In the genomic region with DNA sequence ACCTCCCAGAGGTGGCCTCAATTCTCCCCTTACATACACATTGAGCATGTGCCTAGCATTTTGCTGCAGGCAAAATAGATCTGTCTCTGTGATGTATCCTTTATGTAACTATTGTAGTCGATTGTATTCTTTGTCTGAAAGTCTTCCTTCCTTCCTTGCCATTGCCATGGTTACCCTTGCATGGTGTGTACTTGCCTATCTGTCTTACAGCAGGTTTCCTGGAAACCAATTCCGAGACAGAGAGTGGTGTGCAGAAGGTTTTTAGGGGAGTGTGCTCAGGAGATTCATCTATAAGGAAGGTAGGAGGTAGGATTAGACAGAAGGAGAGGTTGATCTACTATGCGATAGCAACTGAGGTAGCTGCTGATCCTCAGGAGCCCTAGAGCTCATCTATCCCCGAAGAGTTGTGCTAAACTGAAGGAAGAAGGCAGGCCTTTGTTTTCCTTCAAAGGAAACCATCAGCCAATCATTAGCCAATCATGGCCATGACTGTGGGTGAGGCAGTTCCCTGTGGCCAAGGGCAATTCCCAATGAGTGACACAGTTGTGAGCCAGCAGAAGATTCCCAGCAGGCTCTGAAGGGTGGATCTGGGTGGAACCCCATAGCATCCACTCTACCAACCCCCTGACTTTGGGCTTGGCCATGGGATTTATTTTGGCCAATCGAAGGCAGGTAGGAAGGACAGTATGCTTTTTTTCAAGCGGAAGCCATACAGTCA, we compare ENCODE assay signal across 23 cellular contexts. TPM values are rescaled to one million over a fixed set of nuclear protein-coding genes. Genes with fewer than 3 reads are reported as not detected.
DNase-seq lines count a peak whose midpoint lies in the region; ATAC-seq and TF ChIP-seq lines count a peak whose summit lies in the region.
"Had no signal": no experiment of that assay in that cellular context is flagged by ENCODE, and none has a peak within 500 bp of the region (broad histone marks: within the 10 kb centered on the region; RNA-seq: fewer than 3 reads in every experiment).

No MANE protein-coding gene starts in this region.

- no peak overlapping the region for H2BK15ac ChIP-seq in mesendoderm (replicated peaks; ENCODE audit: low read depth)
- no peak overlapping the region for H2BK15ac ChIP-seq in mesenchymal stem cell (ENCODE audit: low read depth, poor library complexity, severe bottlenecking)

- H3K4me3 ChIP-seq in BLaER1 (no peak overlapping the region), dorsolateral prefrontal cortex (no peak overlapping the region), mesendoderm (ENCODE audit: low read length) (no peak overlapping the region), vagina (no peak overlapping the region), mesenchymal stem cell (ENCODE audit: insufficient read depth in 1 of 2, low read depth in 1 of 2, low read length in 2 of 2) (no peak overlapping the region)
- H3K4me3 ChIP-seq: coronary artery, esophagus muscularis mucosa, heart left ventricle, neural progenitor cell, right lobe of liver had no signal

- no peak overlapping the region for H3K56ac ChIP-seq in mesendoderm (ENCODE audit: low read length)

- H3K9me3 ChIP-seq in BLaER1 = no peaks in the 10 kb centered on the region
- no peaks in the 10 kb centered on the region for H3K9me3 ChIP-seq in vagina
- H3K9me3 ChIP-seq in mesenchymal stem cell (ENCODE audit: control insufficient read depth, low read length) = peaks cover 11% of the 10 kb centered on the region
- H3K9me3 ChIP-seq: right lobe of liver had no signal

- H3K18ac ChIP-seq in mesendoderm (ENCODE audit: low read length) (no peak overlapping the region), mesenchymal stem cell (ENCODE audit: low read depth in 1 of 2, low read length in 2 of 2) (no peak overlapping the region)

- TF ChIP-seq POLR2A in vagina (IDR thresholded peaks at IDR 0.05) = no peak

- H3K36me3 ChIP-seq in BLaER1 = no peaks in the 10 kb centered on the region
- H3K36me3 ChIP-seq in mesendoderm (ENCODE audit: control insufficient read depth, insufficient read depth, low read length) = no peaks in the 10 kb centered on the region
- H3K36me3 ChIP-seq in vagina = no peaks in the 10 kb centered on the region
- no peaks in the 10 kb centered on the region for H3K36me3 ChIP-seq in mesenchymal stem cell (ENCODE audit: control insufficient read depth in 1 of 2, insufficient read depth in 2 of 2, low read depth in 1 of 2, low read length in 2 of 2)
- H3K36me3 ChIP-seq: esophagus muscularis mucosa, heart left ventricle, neural progenitor cell, right lobe of liver had no signal

- H3K23ac ChIP-seq in mesendoderm (ENCODE audit: low read length) (no peak overlapping the region), mesenchymal stem cell (ENCODE audit: low read length in 2 of 2) (no peak overlapping the region)

- H3K4me2 ChIP-seq in BLaER1 (peak overlapping the region; percentile 27), mesendoderm (ENCODE audit: low read length) (no peak overlapping the region), mesenchymal stem cell (ENCODE audit: low read length, poor library complexity, severe bottlenecking) (no peak overlapping the region)
- H3K4me2 ChIP-seq: neural progenitor cell had no signal

- no peak overlapping the region for H4K5ac ChIP-seq in mesendoderm (ENCODE audit: low read length)

- H3K27ac ChIP-seq in BLaER1 = no peak overlapping the region
- H3K27ac ChIP-seq in dorsolateral prefrontal cortex = peak overlapping the region in 47 of 59 donors; percentile 6 to 77 (median 46)
- H3K27ac ChIP-seq in mesendoderm (ENCODE audit: low read depth, low read length) = no peak overlapping the region
- no peak overlapping the region for H3K27ac ChIP-seq in vagina
- no peak overlapping the region for H3K27ac ChIP-seq in mesenchymal stem cell (ENCODE audit: low read length, poor library complexity, severe bottlenecking)
- H3K27ac ChIP-seq: coronary artery, esophagus muscularis mucosa, heart left ventricle, neural progenitor cell, right lobe of liver, VCaP had no signal

- H3K4ac ChIP-seq in mesendoderm (ENCODE audit: low read depth, low read length) = no peak overlapping the region
- no peak overlapping the region for H3K4ac ChIP-seq in mesenchymal stem cell (ENCODE audit: low read depth in 1 of 2, low read length in 2 of 2)

- no CpG with 5 or more reads among the region's 6 CpGs for WGBS in mesendoderm (ENCODE audit: extremely low coverage, insufficient coverage, low lambda C conversion rate)
- WGBS in mesenchymal stem cell = 86% methylated on average over 6 of the region's 6 CpGs

- H4K20me1 ChIP-seq in BLaER1 = no peaks in the 10 kb centered on the region

- no peak overlapping the region for H2BK5ac ChIP-seq in mesendoderm (ENCODE audit: low read length)
- no peak overlapping the region for H2BK5ac ChIP-seq in mesenchymal stem cell (ENCODE audit: low read depth, low read length, poor library complexity, severe bottlenecking)

- H4K8ac ChIP-seq in mesendoderm (ENCODE audit: low read depth, low read length) (no peak overlapping the region), mesenchymal stem cell (ENCODE audit: low read length) (no peak overlapping the region)

- H2AK5ac ChIP-seq in mesendoderm (ENCODE audit: low read length) (no peak overlapping the region), mesenchymal stem cell (ENCODE audit: low read length, severe bottlenecking) (no peak overlapping the region)

- H2BK12ac ChIP-seq in mesenchymal stem cell (ENCODE audit: low read length in 2 of 2) = no peak overlapping the region

- TF ChIP-seq CTCF in dorsolateral prefrontal cortex (IDR thresholded peaks at IDR 0.05 in 54 of 56, conservative IDR thresholded peaks at IDR 0.05 in 2 of 56; ENCODE audit: low read depth in 1 of 56, partially characterized antibody in 56 of 56) = no peak
- no peak for TF ChIP-seq CTCF in vagina (IDR thresholded peaks at IDR 0.05)

- intact Hi-C loops in dorsolateral prefrontal cortex (cut with DNase I) = loop anchor here (5.0 to 10.0 kb wide), 4 partner anchors 75 to 255 kb away; no protein-coding TSS in a partner anchor
- intact Hi-C loops in vagina (cut with DNase I) = loop anchor here (10.0 kb wide), 2 partner anchors 108 to 232 kb away; no protein-coding TSS in a partner anchor

- H3K79me2 ChIP-seq in mesendoderm (ENCODE audit: control insufficient read depth, insufficient read depth, low read length) = no peaks in the 10 kb centered on the region

- H2AFZ ChIP-seq in mesenchymal stem cell (ENCODE audit: low read depth, low read length) = no peak overlapping the region
- H2AFZ ChIP-seq: neural progenitor cell had no signal

- H3K79me1 ChIP-seq in mesendoderm (ENCODE audit: low read length) (no peaks in the 10 kb centered on the region), mesenchymal stem cell (replicated peaks; ENCODE audit: low read length, poor library complexity, severe bottlenecking) (no peaks in the 10 kb centered on the region)

- H2BK120ac ChIP-seq in mesendoderm (ENCODE audit: low read depth, low read length) (no peak overlapping the region), mesenchymal stem cell (ENCODE audit: low read depth, low read length) (no peak overlapping the region)

- H3K4me1 ChIP-seq in BLaER1 (peaks cover 70% of the 10 kb centered on the region), mesendoderm (ENCODE audit: control insufficient read depth, low read depth, low read length) (no peaks in the 10 kb centered on the region), vagina (no peaks in the 10 kb centered on the region), mesenchymal stem cell (ENCODE audit: control insufficient read depth, insufficient read depth, low read depth, low read length) (no peaks in the 10 kb centered on the region)
- H3K4me1 ChIP-seq: neural progenitor cell had no signal

- H3K14ac ChIP-seq in mesenchymal stem cell (ENCODE audit: low read length in 2 of 2) = no peak overlapping the region

- H3K9ac ChIP-seq in BLaER1 (no peak overlapping the region; the same call in 1 of the 2 replicates), mesendoderm (ENCODE audit: low read length) (no peak overlapping the region), mesenchymal stem cell (ENCODE audit: low read length) (no peak overlapping the region)
- H3K9ac ChIP-seq: neural progenitor cell had no signal

- H3K27me3 ChIP-seq in BLaER1 (no peaks in the 10 kb centered on the region), dorsolateral prefrontal cortex (no peaks in the 10 kb centered on the region), mesendoderm (ENCODE audit: insufficient read depth, low read length, poor library complexity) (no peaks in the 10 kb centered on the region), vagina (no peaks in the 10 kb centered on the region), mesenchymal stem cell (ENCODE audit: control insufficient read depth in 1 of 2, insufficient read depth in 1 of 2, low read length in 2 of 2) (peaks cover 0 to 7% of the 10 kb centered on the region in 2 experiments)
- H3K27me3 ChIP-seq: esophagus muscularis mucosa, heart left ventricle, neural progenitor cell, right lobe of liver had no signal

- ATAC-seq in HG03520 (IDR thresholded peaks at IDR 0.05; ENCODE audit: unreplicated experiment) = no peak
- no peak for ATAC-seq in GM19452 (IDR thresholded peaks at IDR 0.05; ENCODE audit: unreplicated experiment)
- ATAC-seq: CD8-positive, alpha-beta T cell; heart left ventricle; right lobe of liver had no signal

- DNase-seq in HT1080 (ENCODE audit: low read depth) = peak; percentile 55
- peak in 1 of 10 donors; percentile 14 for DNase-seq in dorsolateral prefrontal cortex
- peak; percentile 57 for DNase-seq in mesendoderm
- no peak for DNase-seq in vagina (ENCODE audit: extremely low spot score in 2 of 2)
- no peak for DNase-seq in mesenchymal stem cell
- DNase-seq: activated CD4-positive, alpha-beta memory T cell treated with anti-CD3 and anti-CD28 coated beads for 36 hours; activated naive CD4-positive, alpha-beta T cell treated with anti-CD3 and anti-CD28 coated beads, Interleukin-2, amount 50 U/mL, for 16 hours; activated T-cell treated with anti-CD3 and anti-CD28 coated beads, Interleukin-2, amount 50 U/mL, for 24 hours; CD8-positive, alpha-beta T cell; GOT3; heart left ventricle; KG1; NCI-H1092 treated with DMSO at 0.1 percent for 48 hours; NCI-H748 treated with DMSO at 0.1 percent for 48 hours; right lobe of liver; stimulated activated CD4-positive, alpha-beta T cell treated with anti-CD3 and anti-CD28 coated beads, Interleukin-2, amount 100 ng/mL, for 24 hours had no signal

- no peak overlapping the region for H4K91ac ChIP-seq in mesenchymal stem cell (ENCODE audit: low read length)

RNA-seq across cellular contexts. Expression of a gene that starts 15.0 kb away (rescaled TPM):
- 0.90 TPM in 1 of 2 replicates, not detected in the other for total RNA-seq in HT1080 (2014; rRNA removed; shearing (Covaris generic))
- polyA plus RNA-seq in HT1080 (2015; cell fraction: cytosol; rRNA removed) = 0.77 and 1.5 TPM in 2 replicates
- 0.41 and 0.51 TPM in 2 replicates for polyA plus RNA-seq in HT1080 (2015; cell fraction: nucleus; rRNA removed)
- total RNA-seq in dorsolateral prefrontal cortex (10 to 100 TPM in 97 of 120 experiments, 1 to 10 TPM in 23; 6.5 to 19.9 (median 12.1) TPM), vagina (16.5 TPM)
- 12.3 TPM for polyA plus RNA-seq in mesendoderm (2013, experiment 1 of 2)
- polyA plus RNA-seq in mesendoderm (2013, experiment 2 of 2) = 12.8 TPM
- 8.6 TPM for polyA plus RNA-seq in mesenchymal stem cell (2013, experiment 1 of 2)
- 9.3 TPM for polyA plus RNA-seq in mesenchymal stem cell (2013, experiment 2 of 2)

Comparison
In these comparisons a context has a peak if more than half of its experiments do, and no peak if none do; other contexts are left out.
1. H3K27ac ChIP-seq: peak in dorsolateral prefrontal cortex (47 of 59); none in BLaER1 (single experiment), mesendoderm (single experiment), vagina (single experiment) and mesenchymal stem cell (single experiment).
2. DNase-seq: peak in HT1080 (single experiment) and mesendoderm (single experiment); none in vagina (0 of 2) and mesenchymal stem cell (single experiment).